25 cellular contexts compared by ENCODE assay signal in the genomic region with DNA sequence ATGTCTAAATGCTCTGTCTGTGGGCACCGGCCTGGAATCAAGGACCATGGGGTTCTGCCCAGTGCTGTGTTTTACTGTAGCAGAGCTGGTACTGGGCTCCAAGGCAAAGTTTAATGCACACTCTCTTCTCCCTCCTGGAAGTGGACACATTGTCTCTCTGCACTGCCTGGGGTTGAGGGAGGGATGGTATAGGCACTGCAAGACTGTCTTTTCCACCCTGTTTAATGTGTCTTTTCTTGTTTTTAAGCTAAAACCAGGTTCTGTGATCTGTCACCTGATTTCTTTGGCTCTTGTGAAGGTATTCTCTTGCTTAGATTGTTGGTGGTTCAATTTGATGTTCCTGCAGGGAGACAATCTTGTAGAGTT.
"Had no signal": no experiment of that assay in that cellular context is flagged by ENCODE, and none has a peak within 500 bp of the region (broad histone marks: within the 10 kb centered on the region; RNA-seq: fewer than 3 reads in every experiment).

No MANE protein-coding gene starts in this region.

- H3K27me3 ChIP-seq: colonic mucosa, gastrocnemius medialis had no signal

- DNase-seq: colonic mucosa; dermis blood vessel endothelial cell; dorsolateral prefrontal cortex; effector CD4-positive, alpha-beta T cell; effector memory CD4-positive, alpha-beta T cell; erythroblast; esophagus squamous epithelium; foreskin fibroblast; foreskin melanocyte; gastrocnemius medialis; glutamatergic neuron; head of caudate nucleus; heart right ventricle; hippocampal formation; left cardiac atrium; left lung; left ventricle myocardium superior; lower lobe of right lung; mesenchymal stem cell; mucosa of descending colon; naive B cell had no signal

- FAIRE-seq: endothelial cell of umbilical vein, islet of Langerhans, keratinocyte had no signal

- H3K27ac ChIP-seq: colonic mucosa, dorsolateral prefrontal cortex, esophagus squamous epithelium, gastrocnemius medialis, heart right ventricle, left lung, lower lobe of right lung had no signal

- H3K9me3 ChIP-seq: colonic mucosa, esophagus squamous epithelium, gastrocnemius medialis, left lung, lower lobe of right lung, mucosa of descending colon had no signal

- ATAC-seq: esophagus mucosa, gastrocnemius medialis, left cardiac atrium, left lung, left ventricle myocardium superior, lower lobe of right lung, mucosa of descending colon had no signal

- H3K4me3 ChIP-seq: colonic mucosa, dorsolateral prefrontal cortex, esophagus squamous epithelium, gastrocnemius medialis, heart right ventricle, left lung, lower lobe of right lung, mucosa of descending colon had no signal

- H3K36me3 ChIP-seq: colonic mucosa, esophagus squamous epithelium, gastrocnemius medialis, heart right ventricle, left lung, lower lobe of right lung had no signal

- H3K4me1 ChIP-seq: colonic mucosa, esophagus squamous epithelium, gastrocnemius medialis, heart right ventricle, left lung, lower lobe of right lung had no signal
